ENCODE assay signal across 8 cellular contexts in the genomic region with DNA sequence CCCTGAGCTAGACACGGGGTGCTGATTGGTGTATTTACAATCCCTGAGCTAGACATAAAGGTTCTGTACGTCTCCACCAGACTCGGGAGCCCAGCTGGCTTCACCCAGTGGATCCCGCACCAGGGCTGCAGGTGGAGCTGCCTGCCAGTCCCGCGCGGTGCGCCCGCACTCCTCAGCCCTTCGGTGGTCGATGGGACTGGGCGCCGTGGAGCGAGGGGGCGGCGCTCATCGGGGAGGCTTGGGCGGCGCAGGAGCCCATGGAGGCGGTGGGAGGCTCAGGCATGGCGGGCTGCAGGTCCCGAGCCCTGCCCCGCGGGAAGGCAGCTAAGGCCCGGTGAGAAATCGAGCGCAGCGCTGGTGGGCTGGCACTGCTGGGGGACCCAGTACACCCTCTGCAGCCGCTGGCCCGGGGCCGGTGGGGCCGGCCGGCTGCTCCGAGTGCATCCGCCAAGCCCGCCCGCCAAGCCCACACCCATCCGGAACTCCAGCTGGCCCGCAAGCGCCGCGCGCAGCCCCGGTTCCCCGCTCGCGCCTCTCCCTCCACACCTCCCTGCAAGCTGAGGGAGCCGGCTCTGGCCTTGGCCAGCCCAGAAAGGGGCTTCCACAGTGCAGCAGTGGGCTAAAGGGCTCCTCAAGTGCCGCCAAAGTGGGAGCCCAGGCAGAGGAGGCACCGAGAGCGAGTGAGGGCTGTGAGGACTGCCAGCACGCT. TPM values are rescaled to one million over a fixed set of nuclear protein-coding genes. Genes with fewer than 3 reads are reported as not detected.
"Had no signal": no experiment of that assay in that cellular context is flagged by ENCODE, and none has a peak within 500 bp of the region (broad histone marks: within the 10 kb centered on the region; RNA-seq: fewer than 3 reads in every experiment).

No MANE protein-coding gene starts in this region.

RNA-seq across cellular contexts. Expression of gene WDR38, which starts 14.5 kb away (rescaled TPM):
- total RNA-seq: LHCN-M2, MCF 10A, NCI-H460, OCI-LY7, PC-9, Right ventricle myocardium inferior, SJSA1 had no signal
- polyA plus RNA-seq: SK-N-SH had no signal
